Comparison of ENCODE assay signal across 10 cellular contexts in genomic region chr6:139531148-139531547, GRCh38.
A peak's percentile ranks its signal among the peaks of the same experiment; 100 is the strongest.
DNase-seq lines count a peak whose midpoint lies in the region; ATAC-seq and TF ChIP-seq lines count a peak whose summit lies in the region.
"Had no signal": no experiment of that assay in that cellular context is flagged by ENCODE, and none has a peak within 500 bp of the region (broad histone marks: within the 10 kb centered on the region; RNA-seq: fewer than 3 reads in every experiment).

No MANE protein-coding gene starts in this region.

- TF ChIP-seq CTCF in GM10248 (IDR thresholded peaks at IDR 0.05; ENCODE audit: control extremely low read depth, extremely low read depth, low read depth, missing control alignments), result no peak

- POLR2A ChIA-PET in GM10248 (lab: Yijun Ruan, JAX), result no interaction called here

- H3K4me1 Mint-ChIP-seq in CD4-positive, CD25-positive, alpha-beta regulatory T cell, result peaks cover 10 to 29% (median 20%) of the 10 kb centered on the region in 4 donors
- H3K4me1 Mint-ChIP-seq in activated T-cell treated with anti-CD3 and anti-CD28 coated beads, Interleukin-2, amount 50 U/mL, for 72 hours (ENCODE audit: low read depth), result peaks cover 50% of the 10 kb centered on the region

- H3K27me3 ChIP-seq in CD4-positive, CD25-positive, alpha-beta regulatory T cell (ENCODE audit: control insufficient read depth, insufficient read depth, low read length), result peaks cover 2% of the 10 kb centered on the region
- no peaks in the 10 kb centered on the region for H3K27me3 ChIP-seq in mesendoderm (ENCODE audit: insufficient read depth, low read length, poor library complexity)
- H3K27me3 ChIP-seq: hepatocyte had no signal

- H2BK15ac ChIP-seq in mesendoderm (replicated peaks; ENCODE audit: low read depth), result peak overlapping the region; percentile 74

- H3K9ac ChIP-seq in mesendoderm (ENCODE audit: low read length), result no peak overlapping the region

- peak overlapping the region; percentile 63 for H3K4me3 ChIP-seq in CD4-positive, CD25-positive, alpha-beta regulatory T cell (ENCODE audit: low read depth, low read length)
- no peak overlapping the region for H3K4me3 ChIP-seq in mesendoderm (ENCODE audit: low read length)
- H3K4me3 ChIP-seq: hepatocyte had no signal

- no peak overlapping the region for H2BK120ac ChIP-seq in mesendoderm (ENCODE audit: low read depth, low read length)

- H3K27ac Mint-ChIP-seq in CD4-positive, CD25-positive, alpha-beta regulatory T cell, result peak overlapping the region; percentile 11 to 89 (median 81)
- H3K27ac Mint-ChIP-seq in activated T-cell treated with anti-CD3 and anti-CD28 coated beads, Interleukin-2, amount 50 U/mL, for 72 hours, result peak overlapping the region; percentile 91

- H3K27me3 Mint-ChIP-seq in CD4-positive, CD25-positive, alpha-beta regulatory T cell, result no peaks in the 10 kb centered on the region
- H3K27me3 Mint-ChIP-seq in activated T-cell treated with anti-CD3 and anti-CD28 coated beads, Interleukin-2, amount 50 U/mL, for 72 hours (ENCODE audit: low read depth), result no peaks in the 10 kb centered on the region

- no peak overlapping the region for H2AK5ac ChIP-seq in mesendoderm (ENCODE audit: low read length)

- peak overlapping the region; percentile 18 for H3K18ac ChIP-seq in mesendoderm (ENCODE audit: low read length)

- peak; percentile 72 to 80 for ATAC-seq in CD4-positive, CD25-positive, alpha-beta regulatory T cell (ENCODE audit: low read depth in 2 of 2)
- ATAC-seq in HG03520 (IDR thresholded peaks at IDR 0.05; ENCODE audit: unreplicated experiment) (peak; percentile 55), GM21423 (IDR thresholded peaks at IDR 0.05; ENCODE audit: unreplicated experiment) (no peak)
- peak; percentile 94 to 97 for ATAC-seq in activated T-cell treated with anti-CD3 and anti-CD28 coated beads, Interleukin-2, amount 50 U/mL, for 72 hours (replicated peaks in 1 of 2)

- H3K36me3 Mint-ChIP-seq in CD4-positive, CD25-positive, alpha-beta regulatory T cell, result no peaks in the 10 kb centered on the region
- H3K36me3 Mint-ChIP-seq in activated T-cell treated with anti-CD3 and anti-CD28 coated beads, Interleukin-2, amount 50 U/mL, for 72 hours (ENCODE audit: insufficient read depth in 2 of 2), result peaks cover 1 to 6% of the 10 kb centered on the region in 2 donors

- H3K79me2 ChIP-seq in mesendoderm (ENCODE audit: control insufficient read depth, insufficient read depth, low read length), result no peaks in the 10 kb centered on the region
- H3K79me2 ChIP-seq: hepatocyte had no signal

- CTCF ChIA-PET in GM10248 (lab: Yijun Ruan, JAX), result interaction anchor here (2.4 kb wide), 1 partner anchor 10 kb away, joined by 7 read pairs; no protein-coding TSS in a partner anchor

- H3K4me2 ChIP-seq in mesendoderm (ENCODE audit: low read length), result no peak overlapping the region
- H3K4me2 ChIP-seq: hepatocyte had no signal

- no peak overlapping the region for H3K56ac ChIP-seq in mesendoderm (ENCODE audit: low read length)

- peak overlapping the region; percentile 68 for H3K27ac ChIP-seq in CD4-positive, CD25-positive, alpha-beta regulatory T cell (ENCODE audit: insufficient read depth, low read length, poor library complexity, severe bottlenecking)
- H3K27ac ChIP-seq in mesendoderm (ENCODE audit: low read depth, low read length), result no peak overlapping the region

- no peak overlapping the region for H3K4ac ChIP-seq in mesendoderm (ENCODE audit: low read depth, low read length)

- no peaks in the 10 kb centered on the region for H3K9me3 ChIP-seq in CD4-positive, CD25-positive, alpha-beta regulatory T cell (ENCODE audit: control insufficient read depth in 2 of 2, low read length in 2 of 2)

- H3K79me1 ChIP-seq in mesendoderm (ENCODE audit: low read length), result no peaks in the 10 kb centered on the region

- no peak overlapping the region for H3K23ac ChIP-seq in mesendoderm (ENCODE audit: low read length)

- no peak overlapping the region for H2BK5ac ChIP-seq in mesendoderm (ENCODE audit: low read length)

- H3K4me3 Mint-ChIP-seq in CD4-positive, CD25-positive, alpha-beta regulatory T cell, result peak overlapping the region; percentile 19 to 73 (median 56)
- H3K4me3 Mint-ChIP-seq in activated T-cell treated with anti-CD3 and anti-CD28 coated beads, Interleukin-2, amount 50 U/mL, for 72 hours, result peak overlapping the region; percentile 72 to 83

- WGBS in mesendoderm (ENCODE audit: extremely low coverage, insufficient coverage, low lambda C conversion rate), result no CpG with 5 or more reads among the region's 6 CpGs

- no peaks in the 10 kb centered on the region for H3K9me3 Mint-ChIP-seq in CD4-positive, CD25-positive, alpha-beta regulatory T cell
- H3K9me3 Mint-ChIP-seq in activated T-cell treated with anti-CD3 and anti-CD28 coated beads, Interleukin-2, amount 50 U/mL, for 72 hours, result peaks cover 0 to 7% of the 10 kb centered on the region in 2 donors

- DNase-seq in CD4-positive, CD25-positive, alpha-beta regulatory T cell, result peak; percentile 12 to 51 (median 47)
- peak; percentile 28 to 51 for DNase-seq in activated T-cell treated with anti-CD3 and anti-CD28 coated beads, Interleukin-2, amount 50 U/mL, for 72 hours
- DNase-seq in mesendoderm, result no peak
- DNase-seq in GM10248 (ENCODE audit: extremely low spot score), result no peak
- DNase-seq in NCI-H69 (lab: John Stamatoyannopoulos, UW), result no peak
- DNase-seq in NCI-H1105 treated with DMSO at 0.1 percent for 48 hours (lab: John Stamatoyannopoulos, UW), result no peak
- DNase-seq: NCI-H2081 had no signal

- H3K4me1 ChIP-seq in CD4-positive, CD25-positive, alpha-beta regulatory T cell (ENCODE audit: control insufficient read depth, insufficient read depth, low read length, poor library complexity, severe bottlenecking), result peaks cover 13% of the 10 kb centered on the region
- peaks cover 8% of the 10 kb centered on the region for H3K4me1 ChIP-seq in mesendoderm (ENCODE audit: control insufficient read depth, low read depth, low read length)

- H4K8ac ChIP-seq in mesendoderm (ENCODE audit: low read depth, low read length), result no peak overlapping the region

- no peaks in the 10 kb centered on the region for H3K36me3 ChIP-seq in CD4-positive, CD25-positive, alpha-beta regulatory T cell (ENCODE audit: control insufficient read depth, insufficient read depth, low read length)
- H3K36me3 ChIP-seq in mesendoderm (ENCODE audit: control insufficient read depth, insufficient read depth, low read length), result no peaks in the 10 kb centered on the region

- no peak overlapping the region for H4K5ac ChIP-seq in mesendoderm (ENCODE audit: low read length)

Comparison
In these comparisons a context has a peak if more than half of its experiments do, and no peak if none do; other contexts are left out.
1. DNase-seq: peak in CD4-positive, CD25-positive, alpha-beta regulatory T cell (3 of 3) and activated T-cell treated with anti-CD3 and anti-CD28 coated beads, Interleukin-2, amount 50 U/mL, for 72 hours (2 of 2); none in mesendoderm (single experiment), GM10248 (single experiment), NCI-H69 (single experiment) and NCI-H1105 treated with DMSO at 0.1 percent for 48 hours (single experiment).